In genomic region chr20:36063916-36064660, GRCh38 we compare ENCODE assay signal across 8 cellular contexts.
DNase-seq lines count a peak whose midpoint lies in the region; ATAC-seq, FAIRE-seq and TF ChIP-seq lines count a peak whose summit lies in the region.

No MANE protein-coding gene starts in this region.

- no CpG with 5 or more reads among the region's 26 CpGs for WGBS in neuronal stem cell (ENCODE audit: extremely low coverage in 2 of 2, insufficient read length in 2 of 2, insufficient replicate concordance in 1 of 2), 2 donors

- peak overlapping the region; percentile 33 for H3K4me2 ChIP-seq in endothelial cell of umbilical vein (ENCODE audit: insufficient read depth, low read length)
- peak overlapping the region; percentile 94 for H3K4me2 ChIP-seq in neuronal stem cell (ENCODE audit: insufficient read depth, low read length, poor library complexity, severe bottlenecking)

- no TSS peak for BruUV-seq in endothelial cell of umbilical vein (replicated peaks; lab: Mats Ljungman, UMichigan)

- ATAC-seq in HG02852 (IDR thresholded peaks at IDR 0.05; ENCODE audit: unreplicated experiment) = no peak

- no peak overlapping the region for H3K4ac ChIP-seq in neuronal stem cell (ENCODE audit: low read length)

- H3K4me3 ChIP-seq in endothelial cell of umbilical vein (replicated peaks in 1 of 3; ENCODE audit: insufficient read depth in 1 of 3, low read depth in 1 of 3, low read length in 3 of 3) (peak overlapping the region in 1 of 3 experiments; percentile 44), neuronal stem cell (ENCODE audit: low read length in 2 of 2) (peak overlapping the region; percentile 53 to 76)

- peak overlapping the region; percentile 92 for H3K18ac ChIP-seq in neuronal stem cell (ENCODE audit: low read length)

- peak; percentile 12 for FAIRE-seq in endothelial cell of umbilical vein (lab: Jason Lieb, UNC)

- peak overlapping the region; percentile 1 for H2AK5ac ChIP-seq in neuronal stem cell (ENCODE audit: low read depth, low read length)

- peak overlapping the region; percentile 0 for H3K27ac ChIP-seq in endothelial cell of umbilical vein (ENCODE audit: insufficient read depth, low read depth, low read length)
- H3K27ac ChIP-seq in neuronal stem cell (replicated peaks; ENCODE audit: low read length) = no peak overlapping the region

- no peak overlapping the region for H2BK12ac ChIP-seq in neuronal stem cell (ENCODE audit: low read length)

- H3K23ac ChIP-seq in neuronal stem cell (ENCODE audit: low read depth, low read length, poor library complexity) = no peak overlapping the region

- H4K8ac ChIP-seq in neuronal stem cell (ENCODE audit: low read depth, low read length) = peak overlapping the region; percentile 89

- dilution Hi-C loops in endothelial cell of umbilical vein (cut with MboI; ENCODE audit: extremely low pct_ligation_motif_present, low sequenced_read_pairs) = no loop called here

- no peaks in the 10 kb centered on the region for H3K9me1 ChIP-seq in endothelial cell of umbilical vein (replicated peaks; ENCODE audit: control insufficient read depth, extremely low read depth, insufficient read depth, low read length)

- H3K36me3 ChIP-seq in endothelial cell of umbilical vein (ENCODE audit: control insufficient read depth in 2 of 2, extremely low read depth in 1 of 2, insufficient read depth in 2 of 2, low read length in 2 of 2) (no peaks in the 10 kb centered on the region), neuronal stem cell (replicated peaks in 1 of 2; ENCODE audit: control insufficient read depth in 2 of 2, insufficient read depth in 2 of 2, low read length in 2 of 2) (no peaks in the 10 kb centered on the region)

- no peak overlapping the region for H2BK15ac ChIP-seq in neuronal stem cell (ENCODE audit: low read length)

- H3K9ac ChIP-seq in endothelial cell of umbilical vein (replicated peaks; ENCODE audit: extremely low read depth, insufficient read depth, low read length) = peak overlapping the region; percentile 1
- peak overlapping the region; percentile 31 for H3K9ac ChIP-seq in neuronal stem cell (ENCODE audit: low read depth, low read length, poor library complexity)

- CTCF ChIA-PET in endothelial cell of umbilical vein (lab: Charles Lee) = interaction anchor here (0.7 to 3.3 kb wide), 11 partner anchors 9 to 80 kb away, joined by 3 to 37 read pairs (median 6); no protein-coding TSS in a partner anchor

- TF ChIP-seq POLR2A in endothelial cell of umbilical vein (IDR thresholded peaks at IDR 0.05; ENCODE audit: low read depth, low read length) = no peak

- H3K27me3 ChIP-seq in endothelial cell of umbilical vein (ENCODE audit: control insufficient read depth in 2 of 2, insufficient read depth in 2 of 2, low read length in 2 of 2) (no peaks in the 10 kb centered on the region), neuronal stem cell (ENCODE audit: control insufficient read depth in 3 of 3, insufficient read depth in 3 of 3, low read depth in 1 of 3, low read length in 3 of 3) (peaks cover 0 to 7% (median 0%) of the 10 kb centered on the region in 3 experiments)

- H3K79me2 ChIP-seq in endothelial cell of umbilical vein (ENCODE audit: control insufficient read depth, insufficient read depth, low read length) = no peaks in the 10 kb centered on the region

- H2BK120ac ChIP-seq in neuronal stem cell (ENCODE audit: low read depth, low read length) = peak overlapping the region; percentile 56

- no peak for TF ChIP-seq CTCF in endothelial cell of umbilical vein (IDR thresholded peaks at IDR 0.05; ENCODE audit: extremely low read depth in 1 of 2, insufficient read depth in 1 of 2, low read depth in 1 of 2, low read length in 2 of 2)

- no peak overlapping the region for H2BK5ac ChIP-seq in neuronal stem cell (ENCODE audit: low read length)

- no peaks in the 10 kb centered on the region for H4K20me1 ChIP-seq in endothelial cell of umbilical vein (replicated peaks; ENCODE audit: control insufficient read depth, extremely low read depth, insufficient read depth, low read length)

- H3K79me1 ChIP-seq in neuronal stem cell (ENCODE audit: low read depth, low read length) = no peaks in the 10 kb centered on the region

- no peak overlapping the region for H4K91ac ChIP-seq in neuronal stem cell (ENCODE audit: low read depth, low read length, poor library complexity)

- in situ Hi-C loops in G401 (cut with HindIII; ENCODE audit: low sequenced_read_pairs) = no loop called here

- H3K14ac ChIP-seq in neuronal stem cell (ENCODE audit: low read length) = no peak overlapping the region

- DNase-seq in G401 (ENCODE audit: low spot score) = peak; percentile 26
- DNase-seq in NCI-H69 (lab: John Stamatoyannopoulos, UW) = peak; percentile 71
- DNase-seq in endothelial cell of umbilical vein (ENCODE audit: low read depth, low spot score) = no peak
- no peak for DNase-seq in neuronal stem cell (ENCODE audit: low spot score)
- DNase-seq in NCI-H1436 treated with DMSO at 0.1 percent for 48 hours (lab: John Stamatoyannopoulos, UW) = no peak
- DNase-seq in activated CD8-positive, alpha-beta memory T cell treated with anti-CD3 and anti-CD28 coated beads, Interleukin-2, amount 50 U/mL, for 48 hours = no peak
- no peak for DNase-seq in SHP77 treated with DMSO at 0.1 percent for 48 hours (lab: John Stamatoyannopoulos, UW)

- intact Hi-C loops in endothelial cell of umbilical vein (cut with micrococcal nuclease) = loop anchor here (1.0 to 2.0 kb wide), 3 partner anchors 13 to 110 kb away; partner anchors contain the start of gene SCAND1

- peak overlapping the region; percentile 40 for H2AFZ ChIP-seq in endothelial cell of umbilical vein (ENCODE audit: low read depth, low read length)
- peak overlapping the region; percentile 94 for H2AFZ ChIP-seq in neuronal stem cell (ENCODE audit: low read length)

- H3K4me1 ChIP-seq in endothelial cell of umbilical vein (ENCODE audit: control insufficient read depth, extremely low read depth, insufficient read depth, low read length) = no peaks in the 10 kb centered on the region
- peaks cover 6 to 9% of the 10 kb centered on the region in 2 donors for H3K4me1 ChIP-seq in neuronal stem cell (ENCODE audit: control insufficient read depth in 2 of 2, insufficient read depth in 1 of 2, low read depth in 1 of 2, low read length in 2 of 2)

- POLR2A ChIA-PET in endothelial cell of umbilical vein (lab: Charles Lee) = interaction anchor here (0.9 to 1.4 kb wide), 3 partner anchors 19 to 35 kb away, joined by 3 to 6 read pairs (median 3); no protein-coding TSS in a partner anchor

- H3K9me3 ChIP-seq in endothelial cell of umbilical vein (replicated peaks; ENCODE audit: control insufficient read depth, insufficient read depth, low read length) = no peaks in the 10 kb centered on the region
- peaks cover 3 to 10% of the 10 kb centered on the region in 2 donors for H3K9me3 ChIP-seq in neuronal stem cell (replicated peaks in 1 of 2; ENCODE audit: control insufficient read depth in 2 of 2, insufficient read depth in 1 of 2, low read depth in 1 of 2, low read length in 2 of 2)

TF ChIP-seq in endothelial cell of umbilical vein, 7 proteins besides CTCF, POLR2A, EP300 and RAD21:
- TF ChIP-seq GATA2 (IDR thresholded peaks at IDR 0.05; ENCODE audit: insufficient read depth, insufficient read length, low read depth, low read length) = no peak
- TF ChIP-seq JUN (IDR thresholded peaks at IDR 0.05; ENCODE audit: borderline replicate concordance, insufficient read depth, insufficient read length, low read depth) = no peak
- TF ChIP-seq MYC (IDR thresholded peaks at IDR 0.05; ENCODE audit: low read depth, low read length) = no peak
- TF ChIP-seq EZH2 (IDR thresholded peaks at IDR 0.05; ENCODE audit: borderline replicate concordance, low read depth, low read length, severe bottlenecking) = no peak
- no peak for TF ChIP-seq MAX (IDR thresholded peaks at IDR 0.05; ENCODE audit: insufficient read depth, insufficient read length)
- no peak for TF ChIP-seq POLR2AphosphoS5 (IDR thresholded peaks at IDR 0.05; ENCODE audit: insufficient read depth, low read depth, low read length)
- TF ChIP-seq FOS (IDR thresholded peaks at IDR 0.05; ENCODE audit: borderline replicate concordance, insufficient read depth, low read length) = no peak

Comparison
In these comparisons a context has a peak if more than half of its experiments do, and no peak if none do; other contexts are left out.
1. DNase-seq: peak in G401 (single experiment) and NCI-H69 (single experiment); none in endothelial cell of umbilical vein (single experiment), neuronal stem cell (single experiment), NCI-H1436 treated with DMSO at 0.1 percent for 48 hours (single experiment), activated CD8-positive, alpha-beta memory T cell treated with anti-CD3 and anti-CD28 coated beads, Interleukin-2, amount 50 U/mL, for 48 hours (single experiment) and SHP77 treated with DMSO at 0.1 percent for 48 hours (single experiment).